In genomic region chr12:5905757-5906156, GRCh38 we compare ENCODE assay signal across 22 cellular contexts. TPM values are rescaled to one million over a fixed set of nuclear protein-coding genes. Genes with fewer than 3 reads are reported as not detected.
DNase-seq lines count a peak whose midpoint lies in the region; ATAC-seq and TF ChIP-seq lines count a peak whose summit lies in the region.
"Had no signal": no experiment of that assay in that cellular context is flagged by ENCODE, and none has a peak within 500 bp of the region (broad histone marks: within the 10 kb centered on the region; RNA-seq: fewer than 3 reads in every experiment).

No MANE protein-coding gene starts in this region.

- ATAC-seq in left lung (no peak), HG03039 (IDR thresholded peaks at IDR 0.05; ENCODE audit: unreplicated experiment) (no peak)
- ATAC-seq: GM12878 had no signal

- no CpG with 5 or more reads among the region's 4 CpGs for WGBS in H9 (ENCODE audit: extremely low coverage, insufficient read length, low lambda C conversion rate)

- H3K36me3 Mint-ChIP-seq in H9 (ENCODE audit: insufficient read depth in 1 of 3, low read depth in 3 of 3) = no peaks in the 10 kb centered on the region
- H3K36me3 Mint-ChIP-seq in type B pancreatic cell = no peaks in the 10 kb centered on the region
- H3K36me3 Mint-ChIP-seq: CD4-positive, CD25-positive, alpha-beta regulatory T cell; CD8-positive, alpha-beta memory T cell had no signal

- H3K79me1 ChIP-seq in H9 (ENCODE audit: insufficient read depth, low read depth, low read length, poor library complexity, severe bottlenecking) = no peaks in the 10 kb centered on the region

- H3K4me3 Mint-ChIP-seq in H9 = no peak overlapping the region
- H3K4me3 Mint-ChIP-seq in type B pancreatic cell = no peak overlapping the region
- H3K4me3 Mint-ChIP-seq: CD4-positive, CD25-positive, alpha-beta regulatory T cell; CD8-positive, alpha-beta memory T cell had no signal

- no peak overlapping the region for H2BK5ac ChIP-seq in H9 (ENCODE audit: insufficient read length, low read length)

- H3K27me3 Mint-ChIP-seq in H9 (ENCODE audit: low read depth) = no peaks in the 10 kb centered on the region; the same call in 1 of the 2 replicates
- peaks cover 24% of the 10 kb centered on the region for H3K27me3 Mint-ChIP-seq in type B pancreatic cell
- H3K27me3 Mint-ChIP-seq: CD4-positive, CD25-positive, alpha-beta regulatory T cell had no signal

- H2BK120ac ChIP-seq in H9 (ENCODE audit: low read depth, low read length, poor library complexity, severe bottlenecking) = no peak overlapping the region

- no peak overlapping the region for H2BK15ac ChIP-seq in H9 (ENCODE audit: low read depth, low read length)

- no peak overlapping the region for H3K14ac ChIP-seq in H9 (ENCODE audit: insufficient read depth, low read length)

- H3T11ph ChIP-seq in H9 (ENCODE audit: low read length) = no peak overlapping the region

- H3K4me1 Mint-ChIP-seq in H9 = peaks cover 11 to 21% of the 10 kb centered on the region in 2 experiments
- H3K4me1 Mint-ChIP-seq in type B pancreatic cell (ENCODE audit: unreplicated experiment) = peaks cover 10% of the 10 kb centered on the region
- H3K4me1 Mint-ChIP-seq: CD4-positive, CD25-positive, alpha-beta regulatory T cell; CD8-positive, alpha-beta memory T cell had no signal

- H3K79me2 ChIP-seq in H9 (ENCODE audit: insufficient read depth, low read length) = no peaks in the 10 kb centered on the region

- H2BK20ac ChIP-seq in H9 (ENCODE audit: low read depth, low read length, poor library complexity, severe bottlenecking) = no peak overlapping the region

- H3K9me3 Mint-ChIP-seq in H9 (no peaks in the 10 kb centered on the region; a peak in 1 of 5 replicates), type B pancreatic cell (no peaks in the 10 kb centered on the region)

- H3K9me3 ChIP-seq in H9 (ENCODE audit: control insufficient read depth, low read depth, low read length) (no peaks in the 10 kb centered on the region), left lung (no peaks in the 10 kb centered on the region)
- H3K9me3 ChIP-seq: BE2C had no signal

- H2BK12ac ChIP-seq in H9 (ENCODE audit: insufficient read length, low read depth, low read length) = no peak overlapping the region

- no peak overlapping the region for H2AK5ac ChIP-seq in H9 (ENCODE audit: insufficient read length, low read length)

- no peak overlapping the region for H4K5ac ChIP-seq in H9 (ENCODE audit: insufficient read length, low read depth, low read length)

- H3K27ac Mint-ChIP-seq in H9 = no peak overlapping the region
- H3K27ac Mint-ChIP-seq in type B pancreatic cell = no peak overlapping the region
- H3K27ac Mint-ChIP-seq: CD4-positive, CD25-positive, alpha-beta regulatory T cell; CD8-positive, alpha-beta memory T cell had no signal

- H3K4me2 ChIP-seq in H9 (ENCODE audit: insufficient read depth, insufficient read length, low read length) = no peak overlapping the region

- TF ChIP-seq CTCF in H9 (conservative IDR thresholded peaks at IDR 0.05) (no peak), coronary artery (IDR thresholded peaks at IDR 0.05) (no peak), type B pancreatic cell (conservative IDR thresholded peaks at IDR 0.05) (no peak), left lung (IDR thresholded peaks at IDR 0.05) (no peak)

- H3K27me3 ChIP-seq in H9 (ENCODE audit: insufficient read depth, low read length) (no peaks in the 10 kb centered on the region), left lung (no peaks in the 10 kb centered on the region)

- H3K56ac ChIP-seq in H9 (ENCODE audit: insufficient read length, low read depth, low read length) = no peak overlapping the region

- no peaks in the 10 kb centered on the region for H3K36me3 ChIP-seq in left lung
- H3K36me3 ChIP-seq: BE2C had no signal

- no peak overlapping the region for H3K4ac ChIP-seq in H9 (ENCODE audit: low read depth, low read length)

- H4K8ac ChIP-seq in H9 (replicated peaks; ENCODE audit: insufficient read length, low read depth, low read length) = no peak overlapping the region

- no peak overlapping the region for H4K91ac ChIP-seq in H9 (ENCODE audit: insufficient read length, low read depth, low read length)

- no peak overlapping the region for H2AFZ ChIP-seq in H9 (ENCODE audit: low read length)

- H3K23ac ChIP-seq in H9 (ENCODE audit: insufficient read length, low read depth, low read length) = no peak overlapping the region

- H3K27ac ChIP-seq in H9 (ENCODE audit: insufficient read length, low read depth, low read length) = no peak overlapping the region
- no peak overlapping the region for H3K27ac ChIP-seq in coronary artery
- no peak overlapping the region for H3K27ac ChIP-seq in left lung

- no peaks in the 10 kb centered on the region; the same call in 1 of the 2 replicates for H3K4me1 ChIP-seq in H9 (ENCODE audit: insufficient read depth, low read length)
- H3K4me1 ChIP-seq in left lung = no peaks in the 10 kb centered on the region
- H3K4me1 ChIP-seq: BE2C had no signal

- no peak overlapping the region for H3K4me3 ChIP-seq in coronary artery
- no peak overlapping the region for H3K4me3 ChIP-seq in left lung
- H3K4me3 ChIP-seq: GM12878 had no signal

- no peak overlapping the region for H3K9ac ChIP-seq in H9 (ENCODE audit: extremely low read depth, insufficient read length, low read length)

- no peak overlapping the region for H3K18ac ChIP-seq in H9 (ENCODE audit: insufficient read length, low read depth, low read length)

- DNase-seq in H9 (peak; percentile 12), coronary artery (ENCODE audit: low spot score) (peak; percentile 8), mesenteric fat pad (ENCODE audit: low spot score) (peak; percentile 14), type B pancreatic cell (ENCODE audit: extremely low spot score, unreplicated experiment) (peak; percentile 32), left lung (no peak), NCI-H2081 (lab: John Stamatoyannopoulos, UW) (no peak)
- DNase-seq: ACHN; BE2C; C1 segment of cervical spinal cord; CD4-positive, CD25-positive, alpha-beta regulatory T cell; CD8-positive, alpha-beta memory T cell; COR-L47; DMS 273 treated with DMSO at 0.1 percent for 48 hours; DMS53; DND-41; EL; GOT3; H7 had no signal

- intact Hi-C loops in left lung (cut with DNase I) = no loop called here

- H4K20me1 ChIP-seq in H9 (ENCODE audit: control insufficient read depth, insufficient read depth, insufficient read length) = no peaks in the 10 kb centered on the region

- no peaks in the 10 kb centered on the region for H3K23me2 ChIP-seq in H9 (ENCODE audit: insufficient read length, low read depth, low read length, poor library complexity, severe bottlenecking)

RNA-seq across cellular contexts. Expression of gene ANO2, which starts 39.3 kb away (rescaled TPM):
- total RNA-seq in H9 (2021) (3.8 and 4.2 TPM in 2 replicates), mesenteric fat pad (34.6 TPM), type B pancreatic cell (ENCODE audit: low replicate concordance) (2.6 and 3.3 TPM in 2 replicates), left lung (10 to 100 TPM in 1 of 2 donors, 1 to 10 TPM in 1; 9.6 to 10.5 TPM)
- total RNA-seq: CD8-positive, alpha-beta memory T cell; G401; GM12878; HT-29 had no signal

Comparison
In these comparisons a context has a peak if more than half of its experiments do, and no peak if none do; other contexts are left out.
1. DNase-seq: peak in H9 (single experiment), coronary artery (single experiment), mesenteric fat pad (single experiment) and type B pancreatic cell (single experiment); none in left lung (0 of 2) and NCI-H2081 (0 of 2).